ENCODE assay signal across 23 cellular contexts in the genomic region with DNA sequence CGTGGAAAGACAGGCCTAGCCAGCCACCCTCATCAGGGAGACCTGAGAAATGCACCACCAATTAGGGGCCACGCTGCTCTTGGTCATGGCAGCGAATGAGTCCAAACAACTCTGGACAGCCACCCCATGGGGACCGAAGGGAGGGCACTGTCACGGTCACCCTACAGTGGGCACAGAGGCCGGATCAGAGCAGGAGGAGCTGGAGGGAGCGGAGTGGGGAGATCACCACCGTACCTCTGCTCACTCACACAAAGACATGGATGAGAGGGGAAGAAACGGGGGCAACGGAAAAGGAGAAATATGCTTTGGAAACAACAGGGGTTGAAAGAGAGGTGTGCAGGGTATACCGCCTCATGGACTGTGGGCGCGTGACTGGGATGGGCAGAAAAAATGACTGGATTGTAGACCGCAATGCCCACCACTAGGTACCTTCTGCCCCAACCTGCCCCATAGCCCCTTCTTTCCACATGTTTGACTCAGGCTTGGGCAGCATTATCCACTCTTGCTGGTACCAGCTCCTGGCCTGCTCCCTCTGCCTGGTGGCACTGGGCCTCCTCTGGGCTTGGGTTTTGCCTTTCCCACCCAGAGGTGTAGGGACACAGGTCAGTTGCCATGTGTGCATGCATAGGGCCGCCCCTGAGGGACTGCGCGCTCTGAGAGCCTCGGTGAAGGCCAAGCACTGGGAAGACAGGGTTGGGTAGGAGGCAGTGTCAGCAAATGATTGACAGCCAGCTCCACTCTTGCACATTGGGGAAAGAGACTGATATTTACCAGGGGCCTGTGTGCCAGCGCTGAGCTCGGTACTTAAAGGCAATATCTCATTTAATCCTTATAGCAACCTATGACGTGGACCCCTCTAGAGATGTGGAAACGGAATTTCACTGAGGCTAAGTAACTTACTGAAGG.
DNase-seq lines count a peak whose midpoint lies in the region; ATAC-seq, FAIRE-seq and TF ChIP-seq lines count a peak whose summit lies in the region.
"Had no signal": no experiment of that assay in that cellular context is flagged by ENCODE, and none has a peak within 500 bp of the region (broad histone marks: within the 10 kb centered on the region; RNA-seq: fewer than 3 reads in every experiment).

No MANE protein-coding gene starts in this region.

- FAIRE-seq in H1 (lab: Jason Lieb, UNC) = no peak
- FAIRE-seq: G401.6, GM12878, H54, HTR-8/SVneo had no signal

- H3K23me2 ChIP-seq in H1 (ENCODE audit: low read depth, low read length) = no peaks in the 10 kb centered on the region

- no peaks in the 10 kb centered on the region for H3K9me3 Mint-ChIP-seq in activated CD8-positive, alpha-beta T cell treated with anti-CD3 and anti-CD28 coated beads, Interleukin-2, amount 10 ng/mL, durations not matched to agents 7 days and 5 days (ENCODE audit: insufficient read depth)
- no peaks in the 10 kb centered on the region for H3K9me3 Mint-ChIP-seq in activated CD8-positive, alpha-beta T cell treated with anti-CD3 and anti-CD28 coated beads for 36 hours
- H3K9me3 Mint-ChIP-seq in neural progenitor cell = peaks cover 9% of the 10 kb centered on the region
- H3K9me3 Mint-ChIP-seq: CD8-positive, alpha-beta T cell had no signal

- no peak overlapping the region for H2BK12ac ChIP-seq in H1 (ENCODE audit: low read depth, low read length)

- H3K36me3 Mint-ChIP-seq in activated CD8-positive, alpha-beta T cell treated with anti-CD3 and anti-CD28 coated beads, Interleukin-2, amount 10 ng/mL, durations not matched to agents 7 days and 5 days (ENCODE audit: low read depth) = no peaks in the 10 kb centered on the region
- peaks cover 21% of the 10 kb centered on the region for H3K36me3 Mint-ChIP-seq in activated CD8-positive, alpha-beta T cell treated with anti-CD3 and anti-CD28 coated beads for 36 hours (ENCODE audit: low read depth)
- peaks cover 21% of the 10 kb centered on the region for H3K36me3 Mint-ChIP-seq in neural progenitor cell

- no peak for DNase-seq in activated CD8-positive, alpha-beta T cell treated with anti-CD3 and anti-CD28 coated beads, Interleukin-2, amount 10 ng/mL, durations not matched to agents 7 days and 5 days
- no peak for DNase-seq in activated CD8-positive, alpha-beta T cell treated with anti-CD3 and anti-CD28 coated beads for 36 hours
- no peak for DNase-seq in H1 (ENCODE audit: low read depth in 1 of 2, low spot score in 2 of 2)
- DNase-seq in neural progenitor cell (ENCODE audit: low spot score) = no peak
- DNase-seq in upper lobe of right lung = peak; percentile 55
- no peak for DNase-seq in NCI-H1930 (lab: John Stamatoyannopoulos, UW)
- DNase-seq: Caco-2; CD8-positive, alpha-beta T cell; KBM-7; MG63; NCI-H2029 treated with DMSO at 0.1 percent for 48 hours; NCI-H526 treated with DMSO at 0.1 percent for 48 hours; PC-9; Right ventricle myocardium superior had no signal

- H3K56ac ChIP-seq in H1 (replicated peaks; ENCODE audit: insufficient read length, low read depth, low read length) = no peak overlapping the region

- no peak for TF ChIP-seq CTCF in activated CD8-positive, alpha-beta T cell treated with anti-CD3 and anti-CD28 coated beads for 36 hours (IDR thresholded peaks at IDR 0.05)
- TF ChIP-seq CTCF in H1 (IDR thresholded peaks at IDR 0.05; ENCODE audit: control extremely low read depth in 1 of 3, insufficient read depth in 1 of 3, low read depth in 1 of 3, low read length in 3 of 3) = no peak
- no peak for TF ChIP-seq CTCF in neural progenitor cell (IDR thresholded peaks at IDR 0.05)
- TF ChIP-seq CTCF in upper lobe of right lung (IDR thresholded peaks at IDR 0.05) = no peak

- TF ChIP-seq POLR2A in H1 (IDR thresholded peaks at IDR 0.05; ENCODE audit: control extremely low read depth in 1 of 2, low read depth in 2 of 2, low read length in 2 of 2) = no peak

- no peak overlapping the region for H2AK5ac ChIP-seq in H1 (ENCODE audit: low read depth, low read length)

- no peak overlapping the region for H3K4me3 Mint-ChIP-seq in activated CD8-positive, alpha-beta T cell treated with anti-CD3 and anti-CD28 coated beads, Interleukin-2, amount 10 ng/mL, durations not matched to agents 7 days and 5 days
- no peak overlapping the region for H3K4me3 Mint-ChIP-seq in activated CD8-positive, alpha-beta T cell treated with anti-CD3 and anti-CD28 coated beads for 36 hours
- no peak overlapping the region for H3K4me3 Mint-ChIP-seq in neural progenitor cell
- H3K4me3 Mint-ChIP-seq: B cell; CD8-positive, alpha-beta T cell had no signal

- H3K4me3 ChIP-seq in H1 (ENCODE audit: extremely low read depth in 1 of 4, insufficient read depth in 2 of 4, low read depth in 3 of 4, low read length in 4 of 4) (no peak overlapping the region), neural progenitor cell (no peak overlapping the region), upper lobe of right lung (no peak overlapping the region)
- H3K4me3 ChIP-seq: GM12878, MG63, PC-9, SJSA1 had no signal

- no peak overlapping the region for H4K5ac ChIP-seq in H1 (ENCODE audit: insufficient read length, low read depth, low read length)

- no peak for TF ChIP-seq EP300 in H1 (IDR thresholded peaks at IDR 0.05; ENCODE audit: borderline replicate concordance in 1 of 2, low read depth in 2 of 2, low read length in 2 of 2)

- WGBS in H1 (ENCODE audit: extremely low coverage in 1 of 2, insufficient coverage in 1 of 2, insufficient read length in 1 of 2, insufficient replicate concordance in 2 of 2, low coverage in 1 of 2, low lambda C conversion rate in 2 of 2, missing lambda C conversion rate in 1 of 2), 2 experiments = 97% methylated on average over 21 of the region's 22 CpGs; no CpG with 5 or more reads in 1 of the 2 experiments

- H3K27ac ChIP-seq in H1 (ENCODE audit: low read depth, low read length) = no peak overlapping the region
- H3K27ac ChIP-seq in neural progenitor cell = no peak overlapping the region
- H3K27ac ChIP-seq in upper lobe of right lung = no peak overlapping the region
- H3K27ac ChIP-seq: 22Rv1, C4-2B, PC-9, SJSA1 had no signal

- POLR2A ChIA-PET in activated CD8-positive, alpha-beta T cell treated with anti-CD3 and anti-CD28 coated beads, Interleukin-2, amount 10 ng/mL, durations not matched to agents 7 days and 5 days (lab: Charles Lee) = no interaction called here
- POLR2A ChIA-PET in activated CD8-positive, alpha-beta T cell treated with anti-CD3 and anti-CD28 coated beads for 36 hours (lab: Charles Lee) = interaction anchor here (0.9 kb wide), 1 partner anchor 10 kb away, joined by 3 read pairs; no protein-coding TSS in a partner anchor
- POLR2A ChIA-PET in H1 (lab: Charles Lee; ENCODE audit: partially characterized antibody) = interaction anchor here (1.0 kb wide), 1 partner anchor 9 kb away, joined by 4 read pairs; no protein-coding TSS in a partner anchor

- no peak overlapping the region for H3K18ac ChIP-seq in H1 (ENCODE audit: extremely low read depth, low read length)

- CTCF ChIA-PET in activated CD8-positive, alpha-beta T cell treated with anti-CD3 and anti-CD28 coated beads, Interleukin-2, amount 10 ng/mL, durations not matched to agents 7 days and 5 days (lab: Charles Lee) = interaction anchor here (1.5 kb wide), 1 partner anchor 33 kb away, joined by 3 read pairs; no protein-coding TSS in a partner anchor
- CTCF ChIA-PET in activated CD8-positive, alpha-beta T cell treated with anti-CD3 and anti-CD28 coated beads for 36 hours (lab: Charles Lee) = interaction anchor here (1.6 kb wide), 1 partner anchor 31 kb away, joined by 4 read pairs; no protein-coding TSS in a partner anchor
- CTCF ChIA-PET in H1 (lab: Charles Lee; ENCODE audit: partially characterized antibody) = interaction anchor here (0.6 to 7.2 kb wide), 7 partner anchors 8 to 785 kb away, joined by 4 to 64 read pairs (median 5); no protein-coding TSS in a partner anchor

- no peak overlapping the region for H3K4ac ChIP-seq in H1 (replicated peaks; ENCODE audit: insufficient read length, low read depth, low read length)

- H3K79me1 ChIP-seq in H1 (ENCODE audit: low read depth, low read length) = no peaks in the 10 kb centered on the region

- no peaks in the 10 kb centered on the region; a peak in 1 of 7 replicates for H3K27me3 ChIP-seq in H1 (replicated peaks in 1 of 4; ENCODE audit: control insufficient read depth in 3 of 4, extremely low read depth in 1 of 4, insufficient read depth in 3 of 4, low read length in 3 of 4)
- H3K27me3 ChIP-seq in neural progenitor cell = no peaks in the 10 kb centered on the region
- no peaks in the 10 kb centered on the region for H3K27me3 ChIP-seq in upper lobe of right lung
- H3K27me3 ChIP-seq: MG63, SJSA1 had no signal

- H3K9ac ChIP-seq in H1 (replicated peaks in 1 of 4; ENCODE audit: extremely low read depth in 1 of 4, low read depth in 3 of 4, low read length in 3 of 4) (no peak overlapping the region), neural progenitor cell (no peak overlapping the region)

- H3K79me2 ChIP-seq in H1 (ENCODE audit: control insufficient read depth in 1 of 2, insufficient read depth in 2 of 2, low read length in 2 of 2) (no peaks in the 10 kb centered on the region), neural progenitor cell (ENCODE audit: low read depth) (no peaks in the 10 kb centered on the region)

- 0 out of 2 replicates have a peak overlapping the region, but pooled peaks have one; percentile 21 for H2BK5ac ChIP-seq in H1 (ENCODE audit: low read depth, low read length)

- peak overlapping the region; percentile 8 for H3K27ac Mint-ChIP-seq in activated CD8-positive, alpha-beta T cell treated with anti-CD3 and anti-CD28 coated beads, Interleukin-2, amount 10 ng/mL, durations not matched to agents 7 days and 5 days
- no peak overlapping the region for H3K27ac Mint-ChIP-seq in activated CD8-positive, alpha-beta T cell treated with anti-CD3 and anti-CD28 coated beads for 36 hours
- H3K27ac Mint-ChIP-seq in neural progenitor cell = peak overlapping the region; percentile 67
- H3K27ac Mint-ChIP-seq: B cell; CD8-positive, alpha-beta T cell had no signal

- intact Hi-C loops in activated CD8-positive, alpha-beta T cell treated with anti-CD3 and anti-CD28 coated beads for 36 hours (cut with micrococcal nuclease) = no loop called here
- intact Hi-C loops in upper lobe of right lung (cut with DNase I) = no loop called here

- H3F3A ChIP-seq in neural progenitor cell (ENCODE audit: low read depth) = peaks cover 13% of the 10 kb centered on the region

- no peak overlapping the region for H4K8ac ChIP-seq in H1 (ENCODE audit: extremely low read depth, insufficient read depth, low read length)

- ATAC-seq in activated CD8-positive, alpha-beta T cell treated with anti-CD3 and anti-CD28 coated beads, Interleukin-2, amount 10 ng/mL, durations not matched to agents 7 days and 5 days = no peak
- ATAC-seq in activated CD8-positive, alpha-beta T cell treated with anti-CD3 and anti-CD28 coated beads for 36 hours = no peak
- no peak for ATAC-seq in upper lobe of right lung
- ATAC-seq in GM21529 (IDR thresholded peaks at IDR 0.05; ENCODE audit: unreplicated experiment) = no peak
- ATAC-seq: CD8-positive, alpha-beta T cell; GM12878 had no signal

- H3K23ac ChIP-seq in H1 (ENCODE audit: insufficient read length) = no peak overlapping the region

- H4K91ac ChIP-seq in H1 (replicated peaks; ENCODE audit: insufficient read length, low read length) = no peak overlapping the region

- no peaks in the 10 kb centered on the region for H3K36me3 ChIP-seq in H1 (ENCODE audit: control insufficient read depth in 2 of 4, insufficient read depth in 4 of 4, low read length in 3 of 4)
- peaks cover 4% of the 10 kb centered on the region for H3K36me3 ChIP-seq in neural progenitor cell
- H3K36me3 ChIP-seq in upper lobe of right lung = no peaks in the 10 kb centered on the region
- H3K36me3 ChIP-seq: MG63, SJSA1 had no signal

- H2AFZ ChIP-seq in H1 (ENCODE audit: low read length) (no peak overlapping the region), neural progenitor cell (replicated peaks) (no peak overlapping the region)
- H2AFZ ChIP-seq: PC-9 had no signal

- H3K4me1 ChIP-seq in H1 (replicated peaks in 1 of 4; ENCODE audit: control insufficient read depth in 3 of 4, insufficient read depth in 4 of 4, low read length in 3 of 4) (no peaks in the 10 kb centered on the region), neural progenitor cell (peaks cover 29% of the 10 kb centered on the region), upper lobe of right lung (no peaks in the 10 kb centered on the region)
- H3K4me1 ChIP-seq: Caco-2, SJSA1 had no signal

- no peak overlapping the region for H2BK20ac ChIP-seq in H1 (ENCODE audit: low read length)

- no peak overlapping the region for H2BK15ac ChIP-seq in H1 (ENCODE audit: low read length)

- no peaks in the 10 kb centered on the region for H3K4me1 Mint-ChIP-seq in activated CD8-positive, alpha-beta T cell treated with anti-CD3 and anti-CD28 coated beads, Interleukin-2, amount 10 ng/mL, durations not matched to agents 7 days and 5 days (ENCODE audit: low read depth)
- H3K4me1 Mint-ChIP-seq in activated CD8-positive, alpha-beta T cell treated with anti-CD3 and anti-CD28 coated beads for 36 hours (ENCODE audit: low read depth) = no peaks in the 10 kb centered on the region
- H3K4me1 Mint-ChIP-seq in neural progenitor cell = peaks cover 38% of the 10 kb centered on the region

- no peak overlapping the region for H3K14ac ChIP-seq in H1 (ENCODE audit: insufficient read length)

- H3K4me2 ChIP-seq in H1 (ENCODE audit: insufficient read depth in 1 of 2, low read depth in 2 of 2, low read length in 2 of 2) = no peak overlapping the region
- H3K4me2 ChIP-seq in neural progenitor cell = no peak overlapping the region
- H3K4me2 ChIP-seq: PC-9 had no signal

- no peak overlapping the region for H2BK120ac ChIP-seq in H1 (replicated peaks; ENCODE audit: low read depth, low read length)

- H3K9me3 ChIP-seq in H1 (ENCODE audit: insufficient read depth in 2 of 2, low read depth in 1 of 2, low read length in 1 of 2) (no peaks in the 10 kb centered on the region), neural progenitor cell (ENCODE audit: low read depth) (no peaks in the 10 kb centered on the region), upper lobe of right lung (no peaks in the 10 kb centered on the region)
- H3K9me3 ChIP-seq: Caco-2, MG63, SJSA1 had no signal

- no peak for TF ChIP-seq RAD21 in H1 (IDR thresholded peaks at IDR 0.05 in 1 of 2, conservative IDR thresholded peaks at IDR 0.05 in 1 of 2; ENCODE audit: low read depth in 2 of 2, low read length in 2 of 2)

- no peaks in the 10 kb centered on the region for H4K20me1 ChIP-seq in H1 (replicated peaks in 1 of 2; ENCODE audit: control insufficient read depth in 1 of 2, insufficient read depth in 2 of 2, low read length in 2 of 2)
- no peaks in the 10 kb centered on the region for H4K20me1 ChIP-seq in neural progenitor cell (ENCODE audit: low read depth)

- H3K27me3 Mint-ChIP-seq in activated CD8-positive, alpha-beta T cell treated with anti-CD3 and anti-CD28 coated beads, Interleukin-2, amount 10 ng/mL, durations not matched to agents 7 days and 5 days (ENCODE audit: low read depth) = no peaks in the 10 kb centered on the region
- H3K27me3 Mint-ChIP-seq in activated CD8-positive, alpha-beta T cell treated with anti-CD3 and anti-CD28 coated beads for 36 hours = no peaks in the 10 kb centered on the region
- H3K27me3 Mint-ChIP-seq in neural progenitor cell (ENCODE audit: insufficient read depth, low read depth) = peaks cover 14% of the 10 kb centered on the region
- H3K27me3 Mint-ChIP-seq: B cell had no signal
